In the genomic region with DNA sequence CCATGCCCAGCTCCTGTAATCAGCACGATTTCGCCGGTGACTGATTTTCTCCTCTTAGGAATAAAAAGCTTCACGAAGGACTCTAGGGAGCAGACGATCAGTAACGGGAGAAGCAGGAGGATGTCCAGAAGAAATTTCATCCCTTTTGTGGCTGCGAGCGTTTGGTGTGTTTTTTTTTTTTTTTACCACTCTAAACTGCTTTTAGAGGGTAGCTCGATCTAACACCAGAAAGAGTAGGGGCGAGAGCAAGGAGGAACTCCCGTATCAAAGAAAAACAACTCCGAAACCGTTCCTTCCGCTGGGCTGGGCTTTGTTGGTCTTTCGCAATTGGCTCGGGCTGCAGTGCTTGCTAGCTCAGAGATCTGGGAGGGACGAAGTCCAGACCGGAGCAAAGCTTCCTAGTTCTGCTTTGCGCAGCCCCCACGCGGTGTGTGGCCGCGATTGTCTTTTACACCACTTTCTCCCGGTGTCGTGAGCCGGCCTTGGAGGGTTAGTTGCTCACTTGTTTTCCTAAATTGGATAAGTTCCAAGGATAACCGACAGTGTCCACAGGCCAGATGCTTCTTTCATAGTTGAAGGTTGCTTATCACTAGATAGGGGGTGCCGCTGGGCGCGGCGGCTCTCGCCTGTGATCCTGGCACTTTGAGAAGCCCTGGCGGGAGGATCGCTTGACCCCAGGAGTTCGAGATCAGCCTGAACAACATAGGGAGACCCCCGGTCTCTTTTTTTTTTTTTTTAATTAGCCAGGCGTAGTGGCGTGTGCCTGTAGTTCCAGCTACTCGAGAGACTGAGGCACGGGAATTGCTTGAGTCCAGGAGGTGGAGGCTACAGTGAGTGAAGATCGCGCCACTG, we compare ENCODE assay signal across 8 cellular contexts.
A peak's percentile ranks its signal among the peaks of the same experiment; 100 is the strongest.
DNase-seq lines count a peak whose midpoint lies in the region; ATAC-seq lines count a peak whose summit lies in the region.

A gene with protein sequence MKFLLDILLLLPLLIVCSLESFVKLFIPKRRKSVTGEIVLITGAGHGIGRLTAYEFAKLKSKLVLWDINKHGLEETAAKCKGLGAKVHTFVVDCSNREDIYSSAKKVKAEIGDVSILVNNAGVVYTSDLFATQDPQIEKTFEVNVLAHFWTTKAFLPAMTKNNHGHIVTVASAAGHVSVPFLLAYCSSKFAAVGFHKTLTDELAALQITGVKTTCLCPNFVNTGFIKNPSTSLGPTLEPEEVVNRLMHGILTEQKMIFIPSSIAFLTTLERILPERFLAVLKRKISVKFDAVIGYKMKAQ (minus strand): TSS at position 258 of the 852 bp plus-strand sequence. CDS start 118 bp downstream, at position 140.

- DNase-seq in C1 segment of cervical spinal cord (lab: John Stamatoyannopoulos, UW): peak; percentile 19 to 91 (median 82)
- DNase-seq in NCI-H748 (lab: John Stamatoyannopoulos, UW; ENCODE audit: unreplicated experiment): peak; percentile 92
- DNase-seq in activated CD4-positive, alpha-beta T cell treated with anti-CD3 and anti-CD28 coated beads, Interleukin-2, amount 50 U/mL, for 1 hour: peak; percentile 71
- DNase-seq in dedifferentiated amniotic fluid mesenchymal stem cell (ENCODE audit: extremely low spot score): peak; percentile 90
- peak; percentile 97 for DNase-seq in left kidney (ENCODE audit: low read depth, low spot score)
- DNase-seq in stimulated activated CD4-positive, alpha-beta T cell treated with anti-CD3 and anti-CD28 coated beads, Interleukin-2, amount 100 ng/mL, for 24 hours: peak; percentile 79 to 80

- peak; percentile 99 for ATAC-seq in GM19351 (IDR thresholded peaks at IDR 0.05; ENCODE audit: unreplicated experiment)
- peak; percentile 99 for ATAC-seq in HG03521 (IDR thresholded peaks at IDR 0.05; ENCODE audit: unreplicated experiment)

Comparison
In these comparisons a context has a peak if more than half of its experiments do, and no peak if none do; other contexts are left out.
1. Peak in every context shown above with its lines: DNase-seq and ATAC-seq.